ENCODE assay signal across 8 cellular contexts in the genomic region with DNA sequence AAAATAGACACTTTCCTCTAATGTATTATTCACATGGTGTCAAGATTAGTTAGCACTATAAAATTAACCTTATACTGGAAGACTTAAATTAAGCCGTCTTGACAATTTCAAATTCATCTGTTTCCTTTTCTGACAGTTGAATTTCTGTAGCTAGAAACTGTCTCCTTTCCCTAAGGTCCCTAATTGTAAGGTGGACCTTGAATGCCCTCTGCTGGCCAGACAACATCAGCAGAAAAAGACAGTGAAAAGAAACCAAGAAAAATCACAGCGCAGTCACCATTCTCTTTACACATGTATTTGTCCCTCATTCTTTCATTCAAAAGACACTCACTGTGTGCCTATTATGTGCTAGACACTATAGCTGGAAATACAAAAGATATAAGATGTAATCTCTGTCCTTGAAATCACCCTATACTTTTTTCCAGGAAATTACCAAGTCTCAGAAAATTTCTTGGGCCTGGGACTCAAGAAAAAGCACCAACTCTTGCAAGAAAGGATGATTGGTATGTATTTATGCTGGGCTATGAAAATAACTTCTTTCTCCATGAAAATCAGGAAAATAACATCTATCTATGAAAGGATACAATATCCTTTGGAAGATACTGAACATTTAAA. TPM values are rescaled to one million over a fixed set of nuclear protein-coding genes. Genes with fewer than 3 reads are reported as not detected.
DNase-seq lines count a peak whose midpoint lies in the region; ATAC-seq and TF ChIP-seq lines count a peak whose summit lies in the region.

No MANE protein-coding gene starts in this region.

- intact Hi-C loops in aorta (cut with DNase I): no loop called here

- H3K36me3 ChIP-seq in GM06990 (ENCODE audit: control insufficient read depth, insufficient read depth, low read length) (no peaks in the 10 kb centered on the region), aorta (ENCODE audit: control insufficient read depth in 1 of 2, insufficient read depth in 2 of 2, low read length in 1 of 2) (no peaks in the 10 kb centered on the region)

- no peaks in the 10 kb centered on the region for H3K4me1 ChIP-seq in aorta (ENCODE audit: control insufficient read depth in 1 of 2, insufficient read depth in 2 of 2, low read length in 2 of 2)

- ATAC-seq in HG02884 (IDR thresholded peaks at IDR 0.05; ENCODE audit: unreplicated experiment) (peak; percentile 71), aorta (ENCODE audit: low FRiP score) (no peak)
- ATAC-seq in activated T-cell treated with anti-CD3 and anti-CD28 coated beads, Interleukin-2, amount 50 U/mL, for 4 hours: no peak

- no peaks in the 10 kb centered on the region for H3K9me3 Mint-ChIP-seq in activated T-cell treated with anti-CD3 and anti-CD28 coated beads, Interleukin-2, amount 50 U/mL, for 4 hours

- TF ChIP-seq CTCF in AG04449 (IDR thresholded peaks at IDR 0.05; ENCODE audit: insufficient read depth, low read length, missing control alignments) (peak; percentile 68), GM06990 (IDR thresholded peaks at IDR 0.05; ENCODE audit: insufficient read depth, low read length, poor library complexity, severe bottlenecking) (peak; percentile 81)

- no peak overlapping the region for H3K4me3 Mint-ChIP-seq in activated T-cell treated with anti-CD3 and anti-CD28 coated beads, Interleukin-2, amount 50 U/mL, for 4 hours

- CTCF ChIA-PET in AG04449 (lab: Yijun Ruan, JAX): interaction anchor here (0.6 to 3.3 kb wide), 9 partner anchors 12 to 735 kb away, joined by 3 to 11 read pairs (median 3); no protein-coding TSS in a partner anchor

- DNase-seq in AG04449 (ENCODE audit: low read depth, low spot score) (peak; percentile 0), GM06990 (ENCODE audit: extremely low read depth, insufficient read length) (no peak), NCI-H345 (lab: John Stamatoyannopoulos, UW) (peak; percentile 16), germinal center (ENCODE audit: low spot score) (peak; percentile 51), pulmonary artery endothelial cell (ENCODE audit: low read depth, low spot score) (peak; percentile 2), aorta (no peak)
- DNase-seq in activated T-cell treated with anti-CD3 and anti-CD28 coated beads, Interleukin-2, amount 50 U/mL, for 4 hours: peak; percentile 10

- no peaks in the 10 kb centered on the region for H3K9me3 ChIP-seq in aorta (ENCODE audit: control insufficient read depth, low read length)

- H3K27me3 ChIP-seq in GM06990 (replicated peaks; ENCODE audit: control insufficient read depth, insufficient read depth, low read length) (no peaks in the 10 kb centered on the region), aorta (ENCODE audit: control insufficient read depth in 1 of 2, insufficient read depth in 2 of 2, low read length in 1 of 2) (no peaks in the 10 kb centered on the region)

- WGBS in aorta, 2 donors: 13 to 15% methylated on average over 2 of the region's 2 CpGs

- no peak overlapping the region for H3K4me3 ChIP-seq in AG04449 (ENCODE audit: low read depth, low read length)
- no peak overlapping the region for H3K4me3 ChIP-seq in GM06990 (replicated peaks; ENCODE audit: low read depth, low read length)
- H3K4me3 ChIP-seq in aorta (ENCODE audit: low read length in 2 of 2): no peak overlapping the region

- peaks cover 8% of the 10 kb centered on the region for H3K4me1 Mint-ChIP-seq in activated T-cell treated with anti-CD3 and anti-CD28 coated beads, Interleukin-2, amount 50 U/mL, for 4 hours (ENCODE audit: low read depth)

- peaks cover 2% of the 10 kb centered on the region for H3K27me3 Mint-ChIP-seq in activated T-cell treated with anti-CD3 and anti-CD28 coated beads, Interleukin-2, amount 50 U/mL, for 4 hours (ENCODE audit: low read depth)

- POLR2A ChIA-PET in AG04449 (lab: Yijun Ruan, JAX): no interaction called here

- H3K36me3 Mint-ChIP-seq in activated T-cell treated with anti-CD3 and anti-CD28 coated beads, Interleukin-2, amount 50 U/mL, for 4 hours (ENCODE audit: insufficient read depth): no peaks in the 10 kb centered on the region

- H3K27ac ChIP-seq in aorta (ENCODE audit: low read depth in 1 of 2, low read length in 2 of 2): no peak overlapping the region

RNA-seq across cellular contexts. Expression of gene AMBN, which starts 32.7 kb away (rescaled TPM):
- not detected for total RNA-seq in activated T-cell treated with anti-CD3 and anti-CD28 coated beads, Interleukin-2, amount 50 U/mL, for 4 hours
- not detected in 2 replicates for total RNA-seq in pulmonary artery endothelial cell
- not detected for total RNA-seq in aorta
- not detected for polyA plus RNA-seq in aorta

RNA-seq across cellular contexts. Expression of gene AMTN, which starts 41.0 kb away (rescaled TPM):
- not detected for total RNA-seq in activated T-cell treated with anti-CD3 and anti-CD28 coated beads, Interleukin-2, amount 50 U/mL, for 4 hours
- total RNA-seq in pulmonary artery endothelial cell (0.18 TPM in 1 of 2 replicates, not detected in the other), aorta (not detected)
- not detected for polyA plus RNA-seq in aorta

Comparison
In these comparisons a context has a peak if more than half of its experiments do, and no peak if none do; other contexts are left out.
1. DNase-seq: peak in AG04449 (single experiment), NCI-H345 (single experiment), activated T-cell treated with anti-CD3 and anti-CD28 coated beads, Interleukin-2, amount 50 U/mL, for 4 hours (single experiment), germinal center (single experiment) and pulmonary artery endothelial cell (single experiment); none in GM06990 (single experiment) and aorta (0 of 2).